In the genomic region with DNA sequence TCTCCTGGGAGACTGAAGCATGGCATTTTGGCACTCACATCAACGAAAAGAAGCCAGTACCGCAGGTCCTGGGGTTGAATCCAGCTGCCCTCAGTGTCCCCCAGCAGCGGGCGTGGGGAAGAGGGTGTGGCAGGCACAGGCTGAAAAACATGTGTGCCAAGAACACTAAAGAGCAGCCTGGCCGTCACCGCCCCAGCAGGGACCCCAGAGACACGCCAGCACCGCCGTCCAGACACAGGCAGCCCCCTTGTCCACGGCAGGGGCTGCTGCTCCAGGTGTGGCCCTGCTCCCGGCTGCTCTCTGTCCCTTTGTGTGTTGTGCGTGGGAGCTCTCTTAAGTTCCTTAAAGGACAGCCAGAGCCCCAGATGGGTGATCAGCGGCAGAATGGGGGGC, we compare ENCODE assay signal across 8 cellular contexts. TPM values are rescaled to one million over a fixed set of nuclear protein-coding genes. Genes with fewer than 3 reads are reported as not detected.
DNase-seq lines count a peak whose midpoint lies in the region; ATAC-seq and TF ChIP-seq lines count a peak whose summit lies in the region.

No MANE protein-coding gene starts in this region.

- TF ChIP-seq CTCF in esophagus muscularis mucosa (IDR thresholded peaks at IDR 0.05), result no peak
- TF ChIP-seq CTCF in neutrophil (IDR thresholded peaks at IDR 0.05), result no peak

- TF ChIP-seq POLR2A in esophagus muscularis mucosa (IDR thresholded peaks at IDR 0.05; ENCODE audit: low read depth), result no peak

- H3K27ac ChIP-seq in SJCRH30 (no peak overlapping the region), esophagus muscularis mucosa (replicated peaks in 1 of 4) (peak overlapping the region; percentile 66 to 73 (median 73)), neutrophil (no peak overlapping the region)

- 1% methylated on average over 9 of the region's 13 CpGs for WGBS in esophagus muscularis mucosa

- H3K4me3 ChIP-seq in SJCRH30, result peak overlapping the region; percentile 86
- peak overlapping the region; percentile 84 to 93 (median 88) for H3K4me3 ChIP-seq in esophagus muscularis mucosa
- H3K4me3 ChIP-seq in neutrophil (ENCODE audit: low read depth in 1 of 2, low read length in 1 of 2), result peak overlapping the region; percentile 57 to 58

- intact Hi-C loops in esophagus muscularis mucosa (cut with DNase I), result no loop called here

- ATAC-seq in GM21717 (IDR thresholded peaks at IDR 0.05; ENCODE audit: unreplicated experiment) (peak; percentile 12), HG03097 (IDR thresholded peaks at IDR 0.05; ENCODE audit: low FRiP score, unreplicated experiment) (no peak)

- peak in 1 of 2 experiments; percentile 22 for DNase-seq in SJCRH30
- no peak for DNase-seq in esophagus muscularis mucosa (ENCODE audit: extremely low spot score)
- DNase-seq in iPS-NIHi7 (ENCODE audit: extremely low spot score), result no peak
- no peak for DNase-seq in NCI-H1930 (lab: John Stamatoyannopoulos, UW)
- DNase-seq in 8988T, result no peak

- H3K9me3 ChIP-seq in SJCRH30 (replicated peaks) (no peaks in the 10 kb centered on the region), esophagus muscularis mucosa (no peaks in the 10 kb centered on the region), neutrophil (no peaks in the 10 kb centered on the region)

- H3K27me3 ChIP-seq in SJCRH30 (no peaks in the 10 kb centered on the region), esophagus muscularis mucosa (no peaks in the 10 kb centered on the region), neutrophil (peaks cover 37% of the 10 kb centered on the region)

- peaks cover 6% of the 10 kb centered on the region; the same call in 1 of the 2 replicates for H3K4me1 ChIP-seq in SJCRH30
- H3K4me1 ChIP-seq in esophagus muscularis mucosa, result peaks cover 27 to 34% (median 30%) of the 10 kb centered on the region in 4 donors
- peaks cover 9 to 20% of the 10 kb centered on the region in 2 experiments for H3K4me1 ChIP-seq in neutrophil (ENCODE audit: control insufficient read depth in 1 of 2, insufficient read depth in 1 of 2, low read depth in 1 of 2, low read length in 1 of 2)

- TF ChIP-seq EP300 in esophagus muscularis mucosa (IDR thresholded peaks at IDR 0.05), result no peak

- no peaks in the 10 kb centered on the region for H3K36me3 ChIP-seq in SJCRH30
- peaks cover 0 to 29% (median 20%) of the 10 kb centered on the region in 4 donors for H3K36me3 ChIP-seq in esophagus muscularis mucosa
- H3K36me3 ChIP-seq in neutrophil, result no peaks in the 10 kb centered on the region

RNA-seq across cellular contexts. Expression of a gene that starts 0.6 kb away (rescaled TPM):
- 4.0 and 4.2 TPM in 2 replicates for total RNA-seq in SJCRH30 (2014; rRNA removed; shearing (Covaris generic))
- total RNA-seq in esophagus muscularis mucosa, result 10 to 100 TPM in 1 of 4 donors, 1 to 10 TPM in 3; 5.8 to 15.6 (median 9.5) TPM

RNA-seq across cellular contexts. Expression of a gene that starts 37.4 kb away (rescaled TPM):
- total RNA-seq in SJCRH30 (2014; rRNA removed; shearing (Covaris generic)), result 11.1 and 13.2 TPM in 2 replicates
- total RNA-seq in esophagus muscularis mucosa, result 10 to 100 TPM; 24.9 to 49.4 (median 41.8) TPM

Comparison
In these comparisons a context has a peak if more than half of its experiments do, and no peak if none do; other contexts are left out.
1. H3K27ac ChIP-seq: peak in esophagus muscularis mucosa (4 of 4); none in SJCRH30 (single experiment) and neutrophil (single experiment).
2. Peak in every context shown above with its lines, with median percentiles within 50 percentile points of each other: H3K4me3 ChIP-seq.